In genomic region chr2:159071190-159071915, GRCh38 we compare ENCODE assay signal across 1 cellular context.
TF ChIP-seq lines count a peak whose summit lies in the region.

No MANE protein-coding gene starts in this region.

TF ChIP-seq in GM23338, 12 proteins besides CTCF, POLR2A, EP300 and RAD21 (continued from another document):
- TF ChIP-seq, protein P1, sequence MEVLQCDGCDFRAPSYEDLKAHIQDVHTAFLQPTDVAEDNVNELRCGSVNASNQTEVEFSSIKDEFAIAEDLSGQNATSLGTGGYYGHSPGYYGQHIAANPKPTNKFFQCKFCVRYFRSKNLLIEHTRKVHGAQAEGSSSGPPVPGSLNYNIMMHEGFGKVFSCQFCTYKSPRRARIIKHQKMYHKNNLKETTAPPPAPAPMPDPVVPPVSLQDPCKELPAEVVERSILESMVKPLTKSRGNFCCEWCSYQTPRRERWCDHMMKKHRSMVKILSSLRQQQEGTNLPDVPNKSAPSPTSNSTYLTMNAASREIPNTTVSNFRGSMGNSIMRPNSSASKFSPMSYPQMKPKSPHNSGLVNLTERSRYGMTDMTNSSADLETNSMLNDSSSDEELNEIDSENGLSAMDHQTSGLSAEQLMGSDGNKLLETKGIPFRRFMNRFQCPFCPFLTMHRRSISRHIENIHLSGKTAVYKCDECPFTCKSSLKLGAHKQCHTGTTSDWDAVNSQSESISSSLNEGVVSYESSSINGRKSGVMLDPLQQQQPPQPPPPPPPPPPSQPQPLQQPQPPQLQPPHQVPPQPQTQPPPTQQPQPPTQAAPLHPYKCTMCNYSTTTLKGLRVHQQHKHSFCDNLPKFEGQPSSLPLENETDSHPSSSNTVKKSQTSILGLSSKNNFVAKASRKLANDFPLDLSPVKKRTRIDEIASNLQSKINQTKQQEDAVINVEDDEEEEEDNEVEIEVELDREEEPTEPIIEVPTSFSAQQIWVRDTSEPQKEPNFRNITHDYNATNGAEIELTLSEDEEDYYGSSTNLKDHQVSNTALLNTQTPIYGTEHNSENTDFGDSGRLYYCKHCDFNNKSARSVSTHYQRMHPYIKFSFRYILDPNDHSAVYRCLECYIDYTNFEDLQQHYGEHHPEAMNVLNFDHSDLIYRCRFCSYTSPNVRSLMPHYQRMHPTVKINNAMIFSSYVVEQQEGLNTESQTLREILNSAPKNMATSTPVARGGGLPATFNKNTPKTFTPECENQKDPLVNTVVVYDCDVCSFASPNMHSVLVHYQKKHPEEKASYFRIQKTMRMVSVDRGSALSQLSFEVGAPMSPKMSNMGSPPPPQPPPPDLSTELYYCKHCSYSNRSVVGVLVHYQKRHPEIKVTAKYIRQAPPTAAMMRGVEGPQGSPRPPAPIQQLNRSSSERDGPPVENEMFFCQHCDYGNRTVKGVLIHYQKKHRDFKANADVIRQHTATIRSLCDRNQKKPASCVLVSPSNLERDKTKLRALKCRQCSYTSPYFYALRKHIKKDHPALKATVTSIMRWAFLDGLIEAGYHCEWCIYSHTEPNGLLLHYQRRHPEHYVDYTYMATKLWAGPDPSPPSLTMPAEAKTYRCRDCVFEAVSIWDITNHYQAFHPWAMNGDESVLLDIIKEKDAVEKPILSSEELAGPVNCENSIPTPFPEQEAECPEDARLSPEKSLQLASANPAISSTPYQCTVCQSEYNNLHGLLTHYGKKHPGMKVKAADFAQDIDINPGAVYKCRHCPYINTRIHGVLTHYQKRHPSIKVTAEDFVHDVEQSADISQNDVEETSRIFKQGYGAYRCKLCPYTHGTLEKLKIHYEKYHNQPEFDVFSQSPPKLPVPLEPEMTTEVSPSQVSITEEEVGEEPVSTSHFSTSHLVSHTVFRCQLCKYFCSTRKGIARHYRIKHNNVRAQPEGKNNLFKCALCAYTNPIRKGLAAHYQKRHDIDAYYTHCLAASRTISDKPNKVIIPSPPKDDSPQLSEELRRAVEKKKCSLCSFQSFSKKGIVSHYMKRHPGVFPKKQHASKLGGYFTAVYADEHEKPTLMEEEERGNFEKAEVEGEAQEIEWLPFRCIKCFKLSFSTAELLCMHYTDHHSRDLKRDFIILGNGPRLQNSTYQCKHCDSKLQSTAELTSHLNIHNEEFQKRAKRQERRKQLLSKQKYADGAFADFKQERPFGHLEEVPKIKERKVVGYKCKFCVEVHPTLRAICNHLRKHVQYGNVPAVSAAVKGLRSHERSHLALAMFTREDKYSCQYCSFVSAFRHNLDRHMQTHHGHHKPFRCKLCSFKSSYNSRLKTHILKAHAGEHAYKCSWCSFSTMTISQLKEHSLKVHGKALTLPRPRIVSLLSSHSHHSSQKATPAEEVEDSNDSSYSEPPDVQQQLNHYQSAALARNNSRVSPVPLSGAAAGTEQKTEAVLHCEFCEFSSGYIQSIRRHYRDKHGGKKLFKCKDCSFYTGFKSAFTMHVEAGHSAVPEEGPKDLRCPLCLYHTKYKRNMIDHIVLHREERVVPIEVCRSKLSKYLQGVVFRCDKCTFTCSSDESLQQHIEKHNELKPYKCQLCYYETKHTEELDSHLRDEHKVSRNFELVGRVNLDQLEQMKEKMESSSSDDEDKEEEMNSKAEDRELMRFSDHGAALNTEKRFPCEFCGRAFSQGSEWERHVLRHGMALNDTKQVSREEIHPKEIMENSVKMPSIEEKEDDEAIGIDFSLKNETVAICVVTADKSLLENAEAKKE (CRISPR knock-in tag; IDR thresholded peaks at IDR 0.05), result no peak
